In the genomic region with DNA sequence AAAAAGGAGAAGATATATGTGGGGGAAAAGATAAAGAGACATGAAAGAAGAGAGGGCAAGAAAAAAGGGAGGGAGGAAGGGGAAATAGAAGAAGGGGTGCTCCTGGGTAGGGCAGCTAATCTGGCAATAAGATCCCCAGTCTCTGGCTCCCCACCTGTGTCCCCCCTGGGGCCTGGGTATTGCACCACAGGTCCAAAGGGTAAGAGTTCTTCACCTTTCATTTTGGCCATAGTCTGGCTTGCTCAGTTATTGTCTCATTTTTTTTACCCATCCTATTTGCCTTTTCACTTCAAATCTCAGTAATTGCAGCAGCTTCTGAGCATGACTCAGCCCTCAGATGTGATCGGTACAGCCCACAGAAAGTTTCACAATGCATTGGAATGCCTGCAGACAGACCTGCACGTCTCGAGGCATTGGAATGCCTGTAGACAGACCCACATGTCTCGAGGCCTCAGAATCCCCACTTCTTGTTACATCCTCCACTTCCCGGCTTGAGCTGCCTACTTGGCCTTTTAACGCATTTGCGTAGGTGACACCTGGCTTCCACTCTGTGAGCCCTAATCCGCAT, we compare ENCODE assay signal across 9 cellular contexts.
DNase-seq lines count a peak whose midpoint lies in the region; ATAC-seq and TF ChIP-seq lines count a peak whose summit lies in the region.
"Had no signal": no experiment of that assay in that cellular context is flagged by ENCODE, and none has a peak within 500 bp of the region (broad histone marks: within the 10 kb centered on the region; RNA-seq: fewer than 3 reads in every experiment).

No MANE protein-coding gene starts in this region.

- no peaks in the 10 kb centered on the region for H3K9me3 ChIP-seq in PC-3 (ENCODE audit: low read length)
- H3K9me3 ChIP-seq in suprapubic skin, result no peaks in the 10 kb centered on the region

- no peak overlapping the region for H3K4me3 Mint-ChIP-seq in GM23338

- no TSS peak for BruUV-seq in PC-3 (replicated peaks; lab: Mats Ljungman, UMichigan)

- H3K36me3 Mint-ChIP-seq in GM23338 (ENCODE audit: low read depth), result no peaks in the 10 kb centered on the region

- H3K4me3 ChIP-seq in GM23338 (no peak overlapping the region), PC-3 (ENCODE audit: low read length) (no peak overlapping the region), suprapubic skin (no peak overlapping the region)

- no peak for TF ChIP-seq POLR2A in suprapubic skin (IDR thresholded peaks at IDR 0.05)

- H4K20me1 ChIP-seq in GM23338 (replicated peaks; ENCODE audit: insufficient read depth) (no peaks in the 10 kb centered on the region), PC-3 (ENCODE audit: low read length) (no peaks in the 10 kb centered on the region)

- DNase-seq in GM23338 (ENCODE audit: low spot score) (peak; percentile 62), PC-3 (peak; percentile 91), fibroblast of gingiva (ENCODE audit: low read depth) (peak; percentile 86), suprapubic skin (ENCODE audit: low spot score in 2 of 2) (no peak), SHP77 treated with DMSO at 0.1 percent for 48 hours (lab: John Stamatoyannopoulos, UW) (no peak)
- peak; percentile 23 to 43 for DNase-seq in stimulated activated CD4-positive, alpha-beta T cell treated with anti-CD3 and anti-CD28 coated beads, Interleukin-2, amount 100 ng/mL, for 24 hours

- H3K4me1 Mint-ChIP-seq in GM23338, result peaks cover 34% of the 10 kb centered on the region

- H2AFZ ChIP-seq in GM23338 (peak overlapping the region; percentile 5; the same call in 1 of the 2 replicates), PC-3 (ENCODE audit: low read length) (no peak overlapping the region)

- H3K79me2 ChIP-seq in GM23338 (replicated peaks; ENCODE audit: insufficient read depth) (no peaks in the 10 kb centered on the region), PC-3 (ENCODE audit: low read length) (no peaks in the 10 kb centered on the region)

- H3F3A ChIP-seq in GM23338 (replicated peaks; ENCODE audit: low read depth) (no peaks in the 10 kb centered on the region), PC-3 (ENCODE audit: low read length, unreplicated experiment) (no peaks in the 10 kb centered on the region)

- TF ChIP-seq CTCF in GM23338 (conservative IDR thresholded peaks at IDR 0.05; ENCODE audit: low read depth in 2 of 2) (no peak), PC-3 (conservative IDR thresholded peaks at IDR 0.05; ENCODE audit: low read depth, low read length) (no peak), suprapubic skin (IDR thresholded peaks at IDR 0.05) (no peak)

- H3K27me3 ChIP-seq in GM23338 (ENCODE audit: insufficient read depth) (no peaks in the 10 kb centered on the region), PC-3 (ENCODE audit: low read length) (no peaks in the 10 kb centered on the region), suprapubic skin (no peaks in the 10 kb centered on the region)

- H3K9me2 ChIP-seq in GM23338 (ENCODE audit: insufficient read depth), result no peaks in the 10 kb centered on the region; the same call in 1 of the 2 replicates
- no peaks in the 10 kb centered on the region for H3K9me2 ChIP-seq in PC-3 (replicated peaks; ENCODE audit: low read length)

- H3K27me3 Mint-ChIP-seq in GM23338 (ENCODE audit: insufficient read depth, low read depth, poor library complexity), result peaks cover 4% of the 10 kb centered on the region

- TF ChIP-seq EP300 in suprapubic skin (IDR thresholded peaks at IDR 0.05), result no peak

- POLR2A ChIA-PET in PC-3 (lab: Charles Lee; ENCODE audit: unreplicated experiment), result no interaction called here

- 38% methylated on average over 8 of the region's 8 CpGs for whole genome bisulfite sequencing in suprapubic skin

- H3K27ac ChIP-seq in GM23338 (ENCODE audit: low read depth) (no peak overlapping the region), PC-3 (ENCODE audit: low read length) (peak overlapping the region; percentile 95), suprapubic skin (no peak overlapping the region)

- intact Hi-C loops in PC-3 (cut with micrococcal nuclease), result loop anchor here (2.0 to 5.0 kb wide), 5 partner anchors 58 to 333 kb away; a partner anchor contains a TSS

- H3K9me3 Mint-ChIP-seq in GM23338, result no peaks in the 10 kb centered on the region

- H3K4me2 ChIP-seq in GM23338 (no peak overlapping the region), PC-3 (ENCODE audit: low read length) (peak overlapping the region; percentile 13)

- H3K36me3 ChIP-seq in GM23338 (ENCODE audit: insufficient read depth) (no peaks in the 10 kb centered on the region), PC-3 (ENCODE audit: low read depth, low read length) (no peaks in the 10 kb centered on the region), suprapubic skin (no peaks in the 10 kb centered on the region)

- ATAC-seq in GM23338 (peak; percentile 55; the same call in 2 of the 3 replicates), PC-3 (peak; percentile 81), GM19455 (IDR thresholded peaks at IDR 0.05; ENCODE audit: unreplicated experiment) (no peak), HG03571 (IDR thresholded peaks at IDR 0.05; ENCODE audit: unreplicated experiment) (no peak)
- ATAC-seq: Panc1 had no signal

- H3K27ac Mint-ChIP-seq in GM23338, result 0 out of 2 replicates have a peak overlapping the region, but pooled peaks have one; percentile 12

- CTCF ChIA-PET in PC-3 (lab: Charles Lee), result no interaction called here

- no peak overlapping the region; the same call in 1 of the 2 replicates for H3K9ac ChIP-seq in PC-3 (ENCODE audit: low read length)

- peaks cover 24% of the 10 kb centered on the region for H3K4me1 ChIP-seq in GM23338 (ENCODE audit: insufficient read depth)
- H3K4me1 ChIP-seq in PC-3 (ENCODE audit: insufficient read depth, low read length), result peaks cover 66% of the 10 kb centered on the region
- peaks cover 6% of the 10 kb centered on the region for H3K4me1 ChIP-seq in suprapubic skin

TF ChIP-seq in GM23338, 12 proteins besides CTCF, POLR2A, EP300 and RAD21:
- TF ChIP-seq NANOG (IDR thresholded peaks at IDR 0.05; ENCODE audit: borderline replicate concordance) (no peak), CREB1 (CRISPR knock-in tag; IDR thresholded peaks at IDR 0.05; ENCODE audit: low read depth) (no peak), ZNF114 (CRISPR knock-in tag; IDR thresholded peaks at IDR 0.05) (no peak)
- TF ChIP-seq, protein P1, sequence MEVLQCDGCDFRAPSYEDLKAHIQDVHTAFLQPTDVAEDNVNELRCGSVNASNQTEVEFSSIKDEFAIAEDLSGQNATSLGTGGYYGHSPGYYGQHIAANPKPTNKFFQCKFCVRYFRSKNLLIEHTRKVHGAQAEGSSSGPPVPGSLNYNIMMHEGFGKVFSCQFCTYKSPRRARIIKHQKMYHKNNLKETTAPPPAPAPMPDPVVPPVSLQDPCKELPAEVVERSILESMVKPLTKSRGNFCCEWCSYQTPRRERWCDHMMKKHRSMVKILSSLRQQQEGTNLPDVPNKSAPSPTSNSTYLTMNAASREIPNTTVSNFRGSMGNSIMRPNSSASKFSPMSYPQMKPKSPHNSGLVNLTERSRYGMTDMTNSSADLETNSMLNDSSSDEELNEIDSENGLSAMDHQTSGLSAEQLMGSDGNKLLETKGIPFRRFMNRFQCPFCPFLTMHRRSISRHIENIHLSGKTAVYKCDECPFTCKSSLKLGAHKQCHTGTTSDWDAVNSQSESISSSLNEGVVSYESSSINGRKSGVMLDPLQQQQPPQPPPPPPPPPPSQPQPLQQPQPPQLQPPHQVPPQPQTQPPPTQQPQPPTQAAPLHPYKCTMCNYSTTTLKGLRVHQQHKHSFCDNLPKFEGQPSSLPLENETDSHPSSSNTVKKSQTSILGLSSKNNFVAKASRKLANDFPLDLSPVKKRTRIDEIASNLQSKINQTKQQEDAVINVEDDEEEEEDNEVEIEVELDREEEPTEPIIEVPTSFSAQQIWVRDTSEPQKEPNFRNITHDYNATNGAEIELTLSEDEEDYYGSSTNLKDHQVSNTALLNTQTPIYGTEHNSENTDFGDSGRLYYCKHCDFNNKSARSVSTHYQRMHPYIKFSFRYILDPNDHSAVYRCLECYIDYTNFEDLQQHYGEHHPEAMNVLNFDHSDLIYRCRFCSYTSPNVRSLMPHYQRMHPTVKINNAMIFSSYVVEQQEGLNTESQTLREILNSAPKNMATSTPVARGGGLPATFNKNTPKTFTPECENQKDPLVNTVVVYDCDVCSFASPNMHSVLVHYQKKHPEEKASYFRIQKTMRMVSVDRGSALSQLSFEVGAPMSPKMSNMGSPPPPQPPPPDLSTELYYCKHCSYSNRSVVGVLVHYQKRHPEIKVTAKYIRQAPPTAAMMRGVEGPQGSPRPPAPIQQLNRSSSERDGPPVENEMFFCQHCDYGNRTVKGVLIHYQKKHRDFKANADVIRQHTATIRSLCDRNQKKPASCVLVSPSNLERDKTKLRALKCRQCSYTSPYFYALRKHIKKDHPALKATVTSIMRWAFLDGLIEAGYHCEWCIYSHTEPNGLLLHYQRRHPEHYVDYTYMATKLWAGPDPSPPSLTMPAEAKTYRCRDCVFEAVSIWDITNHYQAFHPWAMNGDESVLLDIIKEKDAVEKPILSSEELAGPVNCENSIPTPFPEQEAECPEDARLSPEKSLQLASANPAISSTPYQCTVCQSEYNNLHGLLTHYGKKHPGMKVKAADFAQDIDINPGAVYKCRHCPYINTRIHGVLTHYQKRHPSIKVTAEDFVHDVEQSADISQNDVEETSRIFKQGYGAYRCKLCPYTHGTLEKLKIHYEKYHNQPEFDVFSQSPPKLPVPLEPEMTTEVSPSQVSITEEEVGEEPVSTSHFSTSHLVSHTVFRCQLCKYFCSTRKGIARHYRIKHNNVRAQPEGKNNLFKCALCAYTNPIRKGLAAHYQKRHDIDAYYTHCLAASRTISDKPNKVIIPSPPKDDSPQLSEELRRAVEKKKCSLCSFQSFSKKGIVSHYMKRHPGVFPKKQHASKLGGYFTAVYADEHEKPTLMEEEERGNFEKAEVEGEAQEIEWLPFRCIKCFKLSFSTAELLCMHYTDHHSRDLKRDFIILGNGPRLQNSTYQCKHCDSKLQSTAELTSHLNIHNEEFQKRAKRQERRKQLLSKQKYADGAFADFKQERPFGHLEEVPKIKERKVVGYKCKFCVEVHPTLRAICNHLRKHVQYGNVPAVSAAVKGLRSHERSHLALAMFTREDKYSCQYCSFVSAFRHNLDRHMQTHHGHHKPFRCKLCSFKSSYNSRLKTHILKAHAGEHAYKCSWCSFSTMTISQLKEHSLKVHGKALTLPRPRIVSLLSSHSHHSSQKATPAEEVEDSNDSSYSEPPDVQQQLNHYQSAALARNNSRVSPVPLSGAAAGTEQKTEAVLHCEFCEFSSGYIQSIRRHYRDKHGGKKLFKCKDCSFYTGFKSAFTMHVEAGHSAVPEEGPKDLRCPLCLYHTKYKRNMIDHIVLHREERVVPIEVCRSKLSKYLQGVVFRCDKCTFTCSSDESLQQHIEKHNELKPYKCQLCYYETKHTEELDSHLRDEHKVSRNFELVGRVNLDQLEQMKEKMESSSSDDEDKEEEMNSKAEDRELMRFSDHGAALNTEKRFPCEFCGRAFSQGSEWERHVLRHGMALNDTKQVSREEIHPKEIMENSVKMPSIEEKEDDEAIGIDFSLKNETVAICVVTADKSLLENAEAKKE (CRISPR knock-in tag; IDR thresholded peaks at IDR 0.05), result no peak

Comparison
In these comparisons a context has a peak if more than half of its experiments do, and no peak if none do; other contexts are left out.
1. ATAC-seq: peak in GM23338 (single experiment) and PC-3 (single experiment); none in GM19455 (single experiment) and HG03571 (single experiment).
2. DNase-seq: peak in GM23338 (single experiment), PC-3 (single experiment), fibroblast of gingiva (single experiment) and stimulated activated CD4-positive, alpha-beta T cell treated with anti-CD3 and anti-CD28 coated beads, Interleukin-2, amount 100 ng/mL, for 24 hours (2 of 2); none in suprapubic skin (0 of 2) and SHP77 treated with DMSO at 0.1 percent for 48 hours (single experiment).